Comparison of ENCODE assay signal across 8 cellular contexts in the genomic region with DNA sequence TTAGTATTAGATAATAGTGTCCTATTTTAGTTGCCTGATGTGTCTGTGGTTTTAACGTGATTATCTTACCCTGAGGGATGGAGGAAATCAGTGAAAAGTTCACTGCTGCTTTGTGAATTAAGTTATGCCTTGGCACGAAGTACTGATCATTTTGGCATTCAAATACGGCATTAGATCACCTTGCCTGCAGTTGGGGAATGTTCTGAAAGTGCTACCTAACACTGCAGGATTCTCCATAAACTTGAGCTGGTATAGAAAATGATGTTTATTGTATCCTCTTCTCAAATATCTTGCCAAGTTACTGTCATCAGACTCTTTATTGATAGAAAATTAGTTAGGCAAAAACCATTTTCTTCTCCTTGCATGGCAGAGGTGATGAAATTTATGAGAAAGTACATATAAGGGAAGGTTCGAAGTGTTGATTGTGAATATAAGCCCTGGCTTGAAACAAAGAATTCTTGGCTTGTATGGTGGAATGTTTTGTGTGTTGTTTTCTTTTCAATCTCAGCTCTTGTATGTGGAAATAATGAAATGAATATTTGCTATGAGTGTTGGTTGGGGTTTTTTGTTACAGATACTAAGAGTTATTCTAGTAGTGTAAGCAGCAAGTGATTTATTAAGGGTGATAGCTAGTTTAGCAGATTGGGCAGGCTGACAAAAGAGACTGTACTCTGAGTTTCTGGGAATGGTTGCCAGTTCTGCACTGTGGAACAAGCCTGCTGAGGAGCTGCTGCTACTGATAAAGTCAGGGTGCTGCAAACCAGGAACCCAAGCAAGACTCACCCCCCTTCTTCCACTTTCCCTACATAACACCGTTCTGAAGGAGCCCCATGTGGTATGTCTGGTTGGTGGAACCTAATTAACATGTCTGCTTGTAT. TPM values are rescaled to one million over a fixed set of nuclear protein-coding genes. Genes with fewer than 3 reads are reported as not detected.
DNase-seq lines count a peak whose midpoint lies in the region; TF ChIP-seq lines count a peak whose summit lies in the region.

No MANE protein-coding gene starts in this region.

- CTCF ChIA-PET in activated CD4-positive, alpha-beta memory T cell treated with anti-CD3 and anti-CD28 coated beads for 36 hours (lab: Charles Lee): interaction anchor here (1.4 kb wide), 1 partner anchor 33 kb away, joined by 4 read pairs; no protein-coding TSS in a partner anchor

- H3K4me3 Mint-ChIP-seq in HFFc6 (peak overlapping the region; percentile 42; the same call in 1 of the 2 replicates), mesothelial cell of epicardium (no peak overlapping the region)
- H3K4me3 Mint-ChIP-seq in activated CD4-positive, alpha-beta memory T cell treated with anti-CD3 and anti-CD28 coated beads for 36 hours: no peak overlapping the region

- POLR2A ChIA-PET in activated CD4-positive, alpha-beta memory T cell treated with anti-CD3 and anti-CD28 coated beads for 36 hours (lab: Charles Lee): interaction anchor here (0.6 to 0.7 kb wide), 2 partner anchors 11 to 635 kb away, joined by 3 read pairs; no protein-coding TSS in a partner anchor

- intact Hi-C loops in activated CD4-positive, alpha-beta memory T cell treated with anti-CD3 and anti-CD28 coated beads for 36 hours (cut with micrococcal nuclease): no loop called here

- H3K27me3 Mint-ChIP-seq in HFFc6 (ENCODE audit: insufficient read depth): no peaks in the 10 kb centered on the region; the same call in 1 of the 2 replicates
- no peaks in the 10 kb centered on the region for H3K27me3 Mint-ChIP-seq in mesothelial cell of epicardium (ENCODE audit: low read depth)
- no peaks in the 10 kb centered on the region for H3K27me3 Mint-ChIP-seq in activated CD4-positive, alpha-beta memory T cell treated with anti-CD3 and anti-CD28 coated beads for 36 hours

- H3K27ac Mint-ChIP-seq in HFFc6: peak overlapping the region; percentile 40
- peak overlapping the region; percentile 72 for H3K27ac Mint-ChIP-seq in mesothelial cell of epicardium
- H3K27ac Mint-ChIP-seq in activated CD4-positive, alpha-beta memory T cell treated with anti-CD3 and anti-CD28 coated beads for 36 hours: no peak overlapping the region

- H3K4me1 Mint-ChIP-seq in HFFc6 (ENCODE audit: low read depth) (peaks cover 65% of the 10 kb centered on the region), mesothelial cell of epicardium (peaks cover 23% of the 10 kb centered on the region)
- peaks cover 43% of the 10 kb centered on the region for H3K4me1 Mint-ChIP-seq in activated CD4-positive, alpha-beta memory T cell treated with anti-CD3 and anti-CD28 coated beads for 36 hours (ENCODE audit: low read depth)

- H3K9me3 Mint-ChIP-seq in HFFc6 (peaks cover 4% of the 10 kb centered on the region; the same call in 1 of the 2 replicates), mesothelial cell of epicardium (peaks cover 8% of the 10 kb centered on the region)
- peaks cover 13% of the 10 kb centered on the region for H3K9me3 Mint-ChIP-seq in activated CD4-positive, alpha-beta memory T cell treated with anti-CD3 and anti-CD28 coated beads for 36 hours

- TF ChIP-seq CTCF in HFFc6 (IDR thresholded peaks at IDR 0.05) (no peak), mesothelial cell of epicardium (IDR thresholded peaks at IDR 0.05; ENCODE audit: unreplicated experiment) (no peak)

- DNase-seq in AG08396 (ENCODE audit: low spot score) (peak; percentile 18), HFFc6 (peak; percentile 43), cerebellar cortex (ENCODE audit: low spot score) (peak; percentile 79), mesothelial cell of epicardium (ENCODE audit: low spot score in 2 of 2, unreplicated experiment in 2 of 2) (no peak), NCI-H2081 treated with DMSO at 0.1 percent for 48 hours (lab: John Stamatoyannopoulos, UW) (no peak)
- no peak for DNase-seq in activated CD4-positive, alpha-beta memory T cell treated with anti-CD3 and anti-CD28 coated beads for 36 hours
- no peak for DNase-seq in effector CD8-positive, alpha-beta T cell (lab: John Stamatoyannopoulos, UW)
- no peak for DNase-seq in stimulated activated CD4-positive, alpha-beta T cell treated with anti-CD3 and anti-CD28 coated beads, Interleukin-15, amount 100 ng/mL, for 24 hours

- H3K36me3 Mint-ChIP-seq in HFFc6 (ENCODE audit: low read depth) (peaks cover 52% of the 10 kb centered on the region), mesothelial cell of epicardium (no peaks in the 10 kb centered on the region)
- H3K36me3 Mint-ChIP-seq in activated CD4-positive, alpha-beta memory T cell treated with anti-CD3 and anti-CD28 coated beads for 36 hours: peaks cover 23% of the 10 kb centered on the region

RNA-seq across cellular contexts. Expression of gene SIPA1L1, which starts 35.3 kb away (rescaled TPM):
- total RNA-seq in HFFc6 (2021; fragmentation: NEBNext Ultra II Directional; extraction: Animal tissue kit (Norgen Biotek cat#: 25700)): 100 to 1,000 TPM; 108 to 125 (median 124) TPM
- 31.1 to 34.7 TPM (median 31.3 TPM) in 3 replicates for total RNA-seq in mesothelial cell of epicardium
- total RNA-seq in activated CD4-positive, alpha-beta memory T cell treated with anti-CD3 and anti-CD28 coated beads for 36 hours: 10 to 100 TPM; 64.4 to 64.6 TPM

Comparison
In these comparisons a context has a peak if more than half of its experiments do, and no peak if none do; other contexts are left out.
1. DNase-seq: peak in AG08396 (single experiment), HFFc6 (single experiment) and cerebellar cortex (single experiment); none in mesothelial cell of epicardium (0 of 2), activated CD4-positive, alpha-beta memory T cell treated with anti-CD3 and anti-CD28 coated beads for 36 hours (single experiment), effector CD8-positive, alpha-beta T cell (single experiment), NCI-H2081 treated with DMSO at 0.1 percent for 48 hours (single experiment) and stimulated activated CD4-positive, alpha-beta T cell treated with anti-CD3 and anti-CD28 coated beads, Interleukin-15, amount 100 ng/mL, for 24 hours (single experiment).